9 cellular contexts compared by ENCODE assay signal in genomic region chr5:135436856-135437795, GRCh38. TPM values are rescaled to one million over a fixed set of nuclear protein-coding genes. Genes with fewer than 3 reads are reported as not detected.
DNase-seq lines count a peak whose midpoint lies in the region; TF ChIP-seq lines count a peak whose summit lies in the region.
"Had no signal": no experiment of that assay in that cellular context is flagged by ENCODE, and none has a peak within 500 bp of the region (broad histone marks: within the 10 kb centered on the region; RNA-seq: fewer than 3 reads in every experiment).

No MANE protein-coding gene starts in this region.

- H3K27me3 Mint-ChIP-seq in CD8-positive, alpha-beta memory T cell: peaks cover 4 to 19% of the 10 kb centered on the region in 2 donors

- no peaks in the 10 kb centered on the region for H3K4me1 ChIP-seq in CD8-positive, alpha-beta memory T cell (ENCODE audit: insufficient read depth, low read length)
- peaks cover 37% of the 10 kb centered on the region for H3K4me1 ChIP-seq in osteoblast (ENCODE audit: insufficient read depth, low read length)
- peaks cover 6% of the 10 kb centered on the region; the same call in 1 of the 2 replicates for H3K4me1 ChIP-seq in BE2C

- no peak for DNase-seq in CD8-positive, alpha-beta memory T cell
- DNase-seq in Kasumi-1 (lab: John Stamatoyannopoulos, UW) (peak; percentile 89 to 91), astrocyte of the spinal cord (ENCODE audit: low read depth, low spot score) (peak; percentile 13), osteoblast (ENCODE audit: insufficient read length, low spot score, missing footprints) (peak; percentile 67), BE2C (no peak), NCI-H1417 treated with DMSO at 0.1 percent for 48 hours (lab: John Stamatoyannopoulos, UW) (no peak), NCI-H446 treated with DMSO at 0.1 percent for 48 hours (lab: John Stamatoyannopoulos, UW) (no peak), COLO668 (lab: John Stamatoyannopoulos, UW; ENCODE audit: unreplicated experiment) (no peak)

- no peaks in the 10 kb centered on the region for H3K79me2 ChIP-seq in osteoblast (ENCODE audit: insufficient read depth, low read length)

- no peaks in the 10 kb centered on the region for H3K36me3 ChIP-seq in CD8-positive, alpha-beta memory T cell (ENCODE audit: insufficient read depth, low read length)
- H3K36me3 ChIP-seq in osteoblast (ENCODE audit: insufficient read depth, low read length) (no peaks in the 10 kb centered on the region), BE2C (no peaks in the 10 kb centered on the region)

- no peaks in the 10 kb centered on the region for H4K20me1 ChIP-seq in osteoblast (ENCODE audit: insufficient read depth, low read length)

- no peaks in the 10 kb centered on the region for H3K4me1 Mint-ChIP-seq in CD8-positive, alpha-beta memory T cell

- H3K9me3 ChIP-seq in CD8-positive, alpha-beta memory T cell (ENCODE audit: low read length): no peaks in the 10 kb centered on the region
- no peaks in the 10 kb centered on the region for H3K9me3 ChIP-seq in osteoblast (ENCODE audit: low read depth, low read length)
- H3K9me3 ChIP-seq in BE2C: no peaks in the 10 kb centered on the region

- H3K36me3 Mint-ChIP-seq in CD8-positive, alpha-beta memory T cell: no peaks in the 10 kb centered on the region

- no peaks in the 10 kb centered on the region for H3K27me3 ChIP-seq in CD8-positive, alpha-beta memory T cell (ENCODE audit: insufficient read depth, low read length, poor library complexity, severe bottlenecking)
- no peaks in the 10 kb centered on the region for H3K27me3 ChIP-seq in osteoblast (ENCODE audit: insufficient read depth, low read length)
- H3K27me3 ChIP-seq in BE2C: no peaks in the 10 kb centered on the region

- peak overlapping the region; percentile 1 for H3K4me2 ChIP-seq in osteoblast (ENCODE audit: insufficient read depth, low read length)

- H3K4me3 ChIP-seq in CD8-positive, alpha-beta memory T cell (ENCODE audit: low read length): no peak overlapping the region
- no peak overlapping the region for H3K4me3 ChIP-seq in astrocyte of the spinal cord (ENCODE audit: low read depth, low read length)
- H3K4me3 ChIP-seq in osteoblast (ENCODE audit: insufficient read depth, low read length): no peak overlapping the region
- no peak overlapping the region for H3K4me3 ChIP-seq in BE2C (ENCODE audit: low read depth, low read length)

- H3K27ac ChIP-seq in CD8-positive, alpha-beta memory T cell (ENCODE audit: low read depth, low read length): peak overlapping the region; percentile 51
- peak overlapping the region; percentile 39 for H3K27ac ChIP-seq in osteoblast (ENCODE audit: low read depth, low read length)

- in situ Hi-C loops in astrocyte of the spinal cord (cut with HindIII; ENCODE audit: low sequenced_read_pairs): no loop called here

- no peak overlapping the region for H3K4me3 Mint-ChIP-seq in CD8-positive, alpha-beta memory T cell

- no peak overlapping the region for H2AFZ ChIP-seq in osteoblast (ENCODE audit: low read length)

- H3K9me3 Mint-ChIP-seq in CD8-positive, alpha-beta memory T cell: no peaks in the 10 kb centered on the region

- no peak overlapping the region for H3K27ac Mint-ChIP-seq in CD8-positive, alpha-beta memory T cell

- POLR2A ChIA-PET in CD8-positive, alpha-beta memory T cell (lab: Charles Lee): no interaction called here

- CTCF ChIA-PET in CD8-positive, alpha-beta memory T cell (lab: Charles Lee): interaction anchor here (1.0 kb wide), 1 partner anchor 21 kb away, joined by 3 read pairs; no protein-coding TSS in a partner anchor

- TF ChIP-seq CTCF in astrocyte of the spinal cord (IDR thresholded peaks at IDR 0.05; ENCODE audit: low read depth, low read length) (no peak), osteoblast (IDR thresholded peaks at IDR 0.05; ENCODE audit: extremely low read depth, low read depth, low read length) (no peak), BE2C (IDR thresholded peaks at IDR 0.05; ENCODE audit: low read depth, low read length) (no peak)

RNA-seq across cellular contexts. Expression of gene DCANP1, which starts 10.0 kb away (rescaled TPM):
- total RNA-seq in CD8-positive, alpha-beta memory T cell: not detected
- polyA plus RNA-seq in CD8-positive, alpha-beta memory T cell: not detected
- total RNA-seq in osteoblast: not detected in 2 replicates
- not detected for polyA plus RNA-seq in BE2C (2012; ENCODE audit: insufficient read depth, insufficient read length, low read depth)
- total RNA-seq: activated CD8-positive, alpha-beta memory T cell treated with anti-CD3 and anti-CD28 coated beads for 36 hours had no signal

RNA-seq across cellular contexts. Expression of gene TIFAB, which starts 15.0 kb away (rescaled TPM):
- total RNA-seq in CD8-positive, alpha-beta memory T cell: not detected
- not detected for polyA plus RNA-seq in CD8-positive, alpha-beta memory T cell
- not detected in 2 replicates for total RNA-seq in osteoblast
- not detected for polyA plus RNA-seq in BE2C (2012; ENCODE audit: insufficient read depth, insufficient read length, low read depth)
- total RNA-seq: activated CD8-positive, alpha-beta memory T cell treated with anti-CD3 and anti-CD28 coated beads for 36 hours had no signal

RNA-seq across cellular contexts. Expression of gene MACROH2A1, which starts 38.1 kb away (rescaled TPM):
- 100 to 1,000 TPM; 199 to 202 TPM for total RNA-seq in CD8-positive, alpha-beta memory T cell
- 112 TPM for polyA plus RNA-seq in CD8-positive, alpha-beta memory T cell
- 150 and 162 TPM in 2 replicates for total RNA-seq in osteoblast
- 244 TPM for polyA plus RNA-seq in BE2C (2012; ENCODE audit: insufficient read depth, insufficient read length, low read depth)

Comparison
In these comparisons a context has a peak if more than half of its experiments do, and no peak if none do; other contexts are left out.
1. DNase-seq: peak in Kasumi-1 (2 of 2), astrocyte of the spinal cord (single experiment) and osteoblast (single experiment); none in CD8-positive, alpha-beta memory T cell (0 of 5), BE2C (single experiment), NCI-H1417 treated with DMSO at 0.1 percent for 48 hours (single experiment), NCI-H446 treated with DMSO at 0.1 percent for 48 hours (single experiment) and COLO668 (single experiment).